In the genomic region with DNA sequence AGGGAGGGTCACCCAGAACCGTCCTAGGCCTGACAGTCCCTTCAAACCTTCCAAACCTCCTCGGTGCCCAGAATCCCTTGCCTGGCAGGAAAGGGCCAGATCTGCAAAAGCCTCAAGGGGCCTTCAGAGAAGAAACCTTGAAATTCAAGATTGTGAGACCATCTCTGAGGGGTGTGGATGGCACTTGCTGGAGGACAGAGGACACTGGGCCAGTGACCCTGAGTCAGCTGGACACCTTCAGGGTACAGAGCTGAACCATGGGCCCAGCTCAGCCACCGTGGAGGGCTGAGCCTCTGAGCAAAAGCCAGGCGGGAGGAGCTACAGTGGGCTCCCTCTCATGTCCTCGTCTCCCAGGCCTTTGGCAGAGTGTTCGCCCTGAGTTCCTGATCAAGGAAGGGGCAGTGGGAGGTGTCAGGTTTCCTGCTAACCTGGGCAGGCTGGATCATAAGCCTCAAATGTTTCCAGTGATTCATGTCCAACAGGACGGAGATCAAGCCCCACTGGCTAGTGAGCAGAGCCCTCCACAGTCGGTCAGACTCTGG, we compare ENCODE assay signal across 1 cellular context.
TF ChIP-seq lines count a peak whose summit lies in the region.

No MANE protein-coding gene starts in this region.

TF ChIP-seq in HepG2, 621 proteins besides CTCF, POLR2A, EP300 and RAD21 (continued from another document and continues in another):
- peak; percentile 51 for TF ChIP-seq PITX1 (CRISPR knock-in tag; IDR thresholded peaks at IDR 0.05)
- peak; percentile 58 for TF ChIP-seq TEAD3 (CRISPR knock-in tag; optimal IDR thresholded peaks at IDR 0.05; ENCODE audit: borderline replicate concordance)
- no peak for TF ChIP-seq ZNF577 (CRISPR knock-in tag; IDR thresholded peaks at IDR 0.05; ENCODE audit: borderline replicate concordance, low read depth)
- no peak for TF ChIP-seq NPAS2 (CRISPR knock-in tag; IDR thresholded peaks at IDR 0.05; ENCODE audit: borderline replicate concordance)
- 0 out of 2 replicates have a peak, but pooled peaks have one; percentile 19 for TF ChIP-seq CBFB (CRISPR knock-in tag; IDR thresholded peaks at IDR 0.05)
- TF ChIP-seq YEATS4 (CRISPR knock-in tag; IDR thresholded peaks at IDR 0.05; ENCODE audit: borderline replicate concordance), result no peak
- no peak for TF ChIP-seq NKX3-1 (CRISPR knock-in tag; IDR thresholded peaks at IDR 0.05)
- no peak for TF ChIP-seq ZNF672 (CRISPR knock-in tag; IDR thresholded peaks at IDR 0.05)
- TF ChIP-seq, protein P1, sequence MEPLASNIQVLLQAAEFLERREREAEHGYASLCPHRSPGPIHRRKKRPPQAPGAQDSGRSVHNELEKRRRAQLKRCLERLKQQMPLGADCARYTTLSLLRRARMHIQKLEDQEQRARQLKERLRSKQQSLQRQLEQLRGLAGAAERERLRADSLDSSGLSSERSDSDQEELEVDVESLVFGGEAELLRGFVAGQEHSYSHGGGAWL (CRISPR knock-in tag; IDR thresholded peaks at IDR 0.05), result 0 out of 2 replicates have a peak, but pooled peaks have one; percentile 29
- TF ChIP-seq NRL (CRISPR knock-in tag; IDR thresholded peaks at IDR 0.05; ENCODE audit: borderline replicate concordance), result peak; percentile 74; the same call in 1 of the 2 replicates
- peak; percentile 58; the same call in 1 of the 2 replicates for TF ChIP-seq ZNF768 (CRISPR knock-in tag; IDR thresholded peaks at IDR 0.05)
- peak; percentile 43; the same call in 1 of the 2 replicates for TF ChIP-seq RXRB (CRISPR knock-in tag; IDR thresholded peaks at IDR 0.05; ENCODE audit: borderline replicate concordance)
- TF ChIP-seq KMT2B (CRISPR knock-in tag; IDR thresholded peaks at IDR 0.05), result no peak
- no peak for TF ChIP-seq ZC3H13 (CRISPR knock-in tag; IDR thresholded peaks at IDR 0.05)
- TF ChIP-seq JUND (CRISPR knock-in tag; IDR thresholded peaks at IDR 0.05), result no peak
- TF ChIP-seq, protein P2, sequence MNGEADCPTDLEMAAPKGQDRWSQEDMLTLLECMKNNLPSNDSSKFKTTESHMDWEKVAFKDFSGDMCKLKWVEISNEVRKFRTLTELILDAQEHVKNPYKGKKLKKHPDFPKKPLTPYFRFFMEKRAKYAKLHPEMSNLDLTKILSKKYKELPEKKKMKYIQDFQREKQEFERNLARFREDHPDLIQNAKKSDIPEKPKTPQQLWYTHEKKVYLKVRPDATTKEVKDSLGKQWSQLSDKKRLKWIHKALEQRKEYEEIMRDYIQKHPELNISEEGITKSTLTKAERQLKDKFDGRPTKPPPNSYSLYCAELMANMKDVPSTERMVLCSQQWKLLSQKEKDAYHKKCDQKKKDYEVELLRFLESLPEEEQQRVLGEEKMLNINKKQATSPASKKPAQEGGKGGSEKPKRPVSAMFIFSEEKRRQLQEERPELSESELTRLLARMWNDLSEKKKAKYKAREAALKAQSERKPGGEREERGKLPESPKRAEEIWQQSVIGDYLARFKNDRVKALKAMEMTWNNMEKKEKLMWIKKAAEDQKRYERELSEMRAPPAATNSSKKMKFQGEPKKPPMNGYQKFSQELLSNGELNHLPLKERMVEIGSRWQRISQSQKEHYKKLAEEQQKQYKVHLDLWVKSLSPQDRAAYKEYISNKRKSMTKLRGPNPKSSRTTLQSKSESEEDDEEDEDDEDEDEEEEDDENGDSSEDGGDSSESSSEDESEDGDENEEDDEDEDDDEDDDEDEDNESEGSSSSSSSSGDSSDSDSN (CRISPR knock-in tag; IDR thresholded peaks at IDR 0.05), result peak; percentile 53; the same call in 1 of the 2 replicates
- no peak for TF ChIP-seq DNMT1 (CRISPR knock-in tag; IDR thresholded peaks at IDR 0.05)
- no peak for TF ChIP-seq EEA1 (CRISPR knock-in tag; IDR thresholded peaks at IDR 0.05; ENCODE audit: borderline replicate concordance)
- peak; percentile 96 for TF ChIP-seq SIX4 (CRISPR knock-in tag; IDR thresholded peaks at IDR 0.05)
- TF ChIP-seq CHD2 (IDR thresholded peaks at IDR 0.05; ENCODE audit: low read depth, low read length), result no peak
- TF ChIP-seq ZFP37 (CRISPR knock-in tag; IDR thresholded peaks at IDR 0.05; ENCODE audit: borderline replicate concordance), result no peak
- peak; percentile 58; the same call in 1 of the 2 replicates for TF ChIP-seq ZNF83 (CRISPR knock-in tag; IDR thresholded peaks at IDR 0.05; ENCODE audit: borderline replicate concordance)
- TF ChIP-seq GATAD2A (CRISPR knock-in tag; IDR thresholded peaks at IDR 0.05), result peak; percentile 44; the same call in 1 of the 2 replicates
- TF ChIP-seq ELF3 (CRISPR knock-in tag; IDR thresholded peaks at IDR 0.05), result peak; percentile 71
- TF ChIP-seq NFIB (CRISPR knock-in tag; IDR thresholded peaks at IDR 0.05; ENCODE audit: borderline replicate concordance), result no peak
- no peak for TF ChIP-seq KLF13 (CRISPR knock-in tag; IDR thresholded peaks at IDR 0.05)
- TF ChIP-seq ERF (CRISPR knock-in tag; IDR thresholded peaks at IDR 0.05), result no peak; the same call in 1 of the 2 replicates
- TF ChIP-seq, protein P3, sequence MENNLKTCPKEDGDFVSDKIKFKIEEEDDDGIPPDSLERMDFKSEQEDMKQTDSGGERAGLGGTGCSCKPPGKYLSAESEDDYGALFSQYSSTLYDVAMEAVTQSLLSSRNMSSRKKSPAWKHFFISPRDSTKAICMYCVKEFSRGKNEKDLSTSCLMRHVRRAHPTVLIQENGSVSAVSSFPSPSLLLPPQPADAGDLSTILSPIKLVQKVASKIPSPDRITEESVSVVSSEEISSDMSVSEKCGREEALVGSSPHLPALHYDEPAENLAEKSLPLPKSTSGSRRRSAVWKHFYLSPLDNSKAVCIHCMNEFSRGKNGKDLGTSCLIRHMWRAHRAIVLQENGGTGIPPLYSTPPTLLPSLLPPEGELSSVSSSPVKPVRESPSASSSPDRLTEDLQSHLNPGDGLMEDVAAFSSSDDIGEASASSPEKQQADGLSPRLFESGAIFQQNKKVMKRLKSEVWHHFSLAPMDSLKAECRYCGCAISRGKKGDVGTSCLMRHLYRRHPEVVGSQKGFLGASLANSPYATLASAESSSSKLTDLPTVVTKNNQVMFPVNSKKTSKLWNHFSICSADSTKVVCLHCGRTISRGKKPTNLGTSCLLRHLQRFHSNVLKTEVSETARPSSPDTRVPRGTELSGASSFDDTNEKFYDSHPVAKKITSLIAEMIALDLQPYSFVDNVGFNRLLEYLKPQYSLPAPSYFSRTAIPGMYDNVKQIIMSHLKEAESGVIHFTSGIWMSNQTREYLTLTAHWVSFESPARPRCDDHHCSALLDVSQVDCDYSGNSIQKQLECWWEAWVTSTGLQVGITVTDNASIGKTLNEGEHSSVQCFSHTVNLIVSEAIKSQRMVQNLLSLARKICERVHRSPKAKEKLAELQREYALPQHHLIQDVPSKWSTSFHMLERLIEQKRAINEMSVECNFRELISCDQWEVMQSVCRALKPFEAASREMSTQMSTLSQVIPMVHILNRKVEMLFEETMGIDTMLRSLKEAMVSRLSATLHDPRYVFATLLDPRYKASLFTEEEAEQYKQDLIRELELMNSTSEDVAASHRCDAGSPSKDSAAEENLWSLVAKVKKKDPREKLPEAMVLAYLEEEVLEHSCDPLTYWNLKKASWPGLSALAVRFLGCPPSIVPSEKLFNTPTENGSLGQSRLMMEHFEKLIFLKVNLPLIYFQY (CRISPR knock-in tag; IDR thresholded peaks at IDR 0.05; ENCODE audit: borderline replicate concordance), result peak; percentile 63; the same call in 1 of the 2 replicates
- 0 out of 2 replicates have a peak, but pooled peaks have one; percentile 51 for TF ChIP-seq SRY (CRISPR knock-in tag; IDR thresholded peaks at IDR 0.05)
- no peak for TF ChIP-seq ZC3H4 (CRISPR knock-in tag; IDR thresholded peaks at IDR 0.05; ENCODE audit: borderline replicate concordance)
- no peak for TF ChIP-seq ZNF850 (CRISPR knock-in tag; conservative IDR thresholded peaks at IDR 0.05)
- TF ChIP-seq, protein P4, sequence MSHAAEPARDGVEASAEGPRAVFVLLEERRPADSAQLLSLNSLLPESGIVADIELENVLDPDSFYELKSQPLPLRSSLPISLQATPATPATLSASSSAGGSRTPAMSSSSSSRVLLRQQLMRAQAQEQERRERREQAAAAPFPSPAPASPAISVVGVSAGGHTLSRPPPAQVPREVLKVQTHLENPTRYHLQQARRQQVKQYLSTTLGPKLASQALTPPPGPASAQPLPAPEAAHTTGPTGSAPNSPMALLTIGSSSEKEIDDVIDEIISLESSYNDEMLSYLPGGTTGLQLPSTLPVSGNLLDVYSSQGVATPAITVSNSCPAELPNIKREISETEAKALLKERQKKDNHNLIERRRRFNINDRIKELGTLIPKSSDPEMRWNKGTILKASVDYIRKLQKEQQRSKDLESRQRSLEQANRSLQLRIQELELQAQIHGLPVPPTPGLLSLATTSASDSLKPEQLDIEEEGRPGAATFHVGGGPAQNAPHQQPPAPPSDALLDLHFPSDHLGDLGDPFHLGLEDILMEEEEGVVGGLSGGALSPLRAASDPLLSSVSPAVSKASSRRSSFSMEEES (CRISPR knock-in tag; IDR thresholded peaks at IDR 0.05), result peak; percentile 31; the same call in 1 of the 2 replicates
- no peak for TF ChIP-seq ZKSCAN1 (IDR thresholded peaks at IDR 0.05; ENCODE audit: low read length)
- TF ChIP-seq, protein P5, sequence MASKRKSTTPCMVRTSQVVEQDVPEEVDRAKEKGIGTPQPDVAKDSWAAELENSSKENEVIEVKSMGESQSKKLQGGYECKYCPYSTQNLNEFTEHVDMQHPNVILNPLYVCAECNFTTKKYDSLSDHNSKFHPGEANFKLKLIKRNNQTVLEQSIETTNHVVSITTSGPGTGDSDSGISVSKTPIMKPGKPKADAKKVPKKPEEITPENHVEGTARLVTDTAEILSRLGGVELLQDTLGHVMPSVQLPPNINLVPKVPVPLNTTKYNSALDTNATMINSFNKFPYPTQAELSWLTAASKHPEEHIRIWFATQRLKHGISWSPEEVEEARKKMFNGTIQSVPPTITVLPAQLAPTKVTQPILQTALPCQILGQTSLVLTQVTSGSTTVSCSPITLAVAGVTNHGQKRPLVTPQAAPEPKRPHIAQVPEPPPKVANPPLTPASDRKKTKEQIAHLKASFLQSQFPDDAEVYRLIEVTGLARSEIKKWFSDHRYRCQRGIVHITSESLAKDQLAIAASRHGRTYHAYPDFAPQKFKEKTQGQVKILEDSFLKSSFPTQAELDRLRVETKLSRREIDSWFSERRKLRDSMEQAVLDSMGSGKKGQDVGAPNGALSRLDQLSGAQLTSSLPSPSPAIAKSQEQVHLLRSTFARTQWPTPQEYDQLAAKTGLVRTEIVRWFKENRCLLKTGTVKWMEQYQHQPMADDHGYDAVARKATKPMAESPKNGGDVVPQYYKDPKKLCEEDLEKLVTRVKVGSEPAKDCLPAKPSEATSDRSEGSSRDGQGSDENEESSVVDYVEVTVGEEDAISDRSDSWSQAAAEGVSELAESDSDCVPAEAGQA (IDR thresholded peaks at IDR 0.05; ENCODE audit: low read depth), result no peak
- TF ChIP-seq, protein P5 (CRISPR knock-in tag; IDR thresholded peaks at IDR 0.05; ENCODE audit: borderline replicate concordance), result no peak
- TF ChIP-seq ZNF564 (CRISPR knock-in tag; IDR thresholded peaks at IDR 0.05), result no peak
- TF ChIP-seq YY1 (IDR thresholded peaks at IDR 0.05; ENCODE audit: insufficient read depth, insufficient replicate concordance, low read depth, low read length), result peak; percentile 18
- no peak for TF ChIP-seq FOXK1 (CRISPR knock-in tag; IDR thresholded peaks at IDR 0.05; ENCODE audit: borderline replicate concordance, low read depth)
- TF ChIP-seq ZNF235 (CRISPR knock-in tag; IDR thresholded peaks at IDR 0.05; ENCODE audit: borderline replicate concordance), result no peak
- TF ChIP-seq HNRNPH1 (optimal IDR thresholded peaks at IDR 0.05; ENCODE audit: low read depth, low read length), result no peak
- TF ChIP-seq, protein P6, sequence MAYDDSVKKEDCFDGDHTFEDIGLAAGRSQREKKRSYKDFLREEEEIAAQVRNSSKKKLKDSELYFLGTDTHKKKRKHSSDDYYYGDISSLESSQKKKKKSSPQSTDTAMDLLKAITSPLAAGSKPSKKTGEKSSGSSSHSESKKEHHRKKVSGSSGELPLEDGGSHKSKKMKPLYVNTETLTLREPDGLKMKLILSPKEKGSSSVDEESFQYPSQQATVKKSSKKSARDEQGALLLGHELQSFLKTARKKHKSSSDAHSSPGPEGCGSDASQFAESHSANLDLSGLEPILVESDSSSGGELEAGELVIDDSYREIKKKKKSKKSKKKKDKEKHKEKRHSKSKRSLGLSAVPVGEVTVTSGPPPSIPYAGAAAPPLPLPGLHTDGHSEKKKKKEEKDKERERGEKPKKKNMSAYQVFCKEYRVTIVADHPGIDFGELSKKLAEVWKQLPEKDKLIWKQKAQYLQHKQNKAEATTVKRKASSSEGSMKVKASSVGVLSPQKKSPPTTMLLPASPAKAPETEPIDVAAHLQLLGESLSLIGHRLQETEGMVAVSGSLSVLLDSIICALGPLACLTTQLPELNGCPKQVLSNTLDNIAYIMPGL (CRISPR knock-in tag; IDR thresholded peaks at IDR 0.05; ENCODE audit: borderline replicate concordance in 1 of 2, low read depth in 1 of 2), result peak in 1 of 2 experiments; percentile 44; a peak in 1 of 4 replicates
